28 cellular contexts compared by ENCODE assay signal in the genomic region with DNA sequence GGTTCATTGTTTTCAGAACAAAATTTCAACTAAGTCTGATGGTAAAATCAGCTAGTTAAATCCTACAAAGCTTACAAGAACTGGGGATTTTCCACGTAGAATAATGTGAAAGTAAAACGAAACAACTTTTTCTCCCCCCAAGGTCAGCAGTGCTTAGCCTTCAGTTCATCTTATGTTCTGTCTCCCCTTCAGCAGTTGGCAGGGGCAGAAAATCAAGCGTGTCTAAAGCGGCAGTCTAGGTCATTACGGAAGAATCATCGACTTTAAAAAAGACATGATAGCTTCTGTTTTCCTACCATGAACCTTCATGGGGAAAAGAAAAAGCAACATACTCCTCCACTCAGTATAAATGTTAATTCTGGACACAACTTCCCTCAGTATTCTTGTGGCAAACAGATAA. TPM values are rescaled to one million over a fixed set of nuclear protein-coding genes. Genes with fewer than 3 reads are reported as not detected.
A peak's percentile ranks its signal among the peaks of the same experiment; 100 is the strongest.
DNase-seq lines count a peak whose midpoint lies in the region; TF ChIP-seq lines count a peak whose summit lies in the region.
"Had no signal": no experiment of that assay in that cellular context is flagged by ENCODE, and none has a peak within 500 bp of the region (broad histone marks: within the 10 kb centered on the region; RNA-seq: fewer than 3 reads in every experiment).

No MANE protein-coding gene starts in this region.

- peak overlapping the region; percentile 26; the same call in 1 of the 2 replicates for H3K4me3 ChIP-seq in GM12865 (ENCODE audit: low read depth, low read length)
- peak overlapping the region in 4 of 59 donors; percentile 6 to 37 (median 18) for H3K4me3 ChIP-seq in dorsolateral prefrontal cortex
- H3K4me3 ChIP-seq in BE2C (ENCODE audit: low read depth, low read length), result no peak overlapping the region
- no peak overlapping the region for H3K4me3 ChIP-seq in hepatocyte
- H3K4me3 ChIP-seq: breast epithelium, heart right ventricle, thoracic aorta, uterus had no signal

- peak overlapping the region; percentile 46 to 86 (median 82) for H3K27ac Mint-ChIP-seq in IgD-negative memory B cell
- H3K27ac Mint-ChIP-seq: activated T-cell treated with anti-CD3 and anti-CD28 coated beads, Interleukin-2, amount 50 U/mL, for 72 hours; progenitor cell of endocrine pancreas; stimulated activated effector memory CD8-positive, alpha-beta T cell treated with anti-CD3 and anti-CD28 coated beads, Interleukin-12 subunit alpha, Interleukin-12 subunit beta, amount 100 ng/mL, for 72 hours had no signal

- intact Hi-C loops in dorsolateral prefrontal cortex (cut with DNase I), result no loop called here

- H3K4me3 Mint-ChIP-seq in IgD-negative memory B cell, result peak overlapping the region in 2 of 4 donors; percentile 44 to 60
- H3K4me3 Mint-ChIP-seq: activated T-cell treated with anti-CD3 and anti-CD28 coated beads, Interleukin-2, amount 50 U/mL, for 72 hours; CD4-positive, alpha-beta memory T cell; effector memory CD8-positive, alpha-beta T cell; stimulated activated effector memory CD8-positive, alpha-beta T cell treated with anti-CD3 and anti-CD28 coated beads, Interleukin-12 subunit alpha, Interleukin-12 subunit beta, amount 100 ng/mL, for 72 hours had no signal

- H4K20me1 ChIP-seq in hepatocyte (ENCODE audit: insufficient read depth, poor library complexity, severe bottlenecking), result peaks cover 9% of the 10 kb centered on the region

- H3K4me2 ChIP-seq in hepatocyte, result no peak overlapping the region

- peak; percentile 69 for DNase-seq in GM12865 (ENCODE audit: low read depth)
- DNase-seq in dorsolateral prefrontal cortex, result no peak
- peak; percentile 16 for DNase-seq in superior temporal gyrus (ENCODE audit: extremely low spot score)
- no peak for DNase-seq in BE2C
- DNase-seq in SW480 (ENCODE audit: low spot score), result no peak
- DNase-seq in hepatocyte (ENCODE audit: low spot score), result no peak
- DNase-seq: activated CD4-positive, alpha-beta T cell treated with anti-CD3 and anti-CD28 coated beads, Interleukin-2, amount 50 U/mL, for 4 hours; activated CD4-positive, CD25-positive, alpha-beta regulatory T cell; activated naive CD4-positive, alpha-beta T cell treated with Interleukin-2 at 50 U/mL for 16 hours; activated T-cell treated with anti-CD3 and anti-CD28 coated beads, Interleukin-2, amount 50 U/mL, for 72 hours; CD4-positive, alpha-beta memory T cell; DMS153; effector memory CD8-positive, alpha-beta T cell; foreskin fibroblast; heart right ventricle; left colon; NCI-H1048; NCI-H1694; NCI-H510A; PC-3; stimulated activated CD4-positive, alpha-beta T cell treated with anti-CD3 and anti-CD28 coated beads, Interleukin-4, amount 100 ng/mL, for 24 hours; T1000; uterus had no signal

- no peak overlapping the region for H2AFZ ChIP-seq in hepatocyte

- H3K9me2 ChIP-seq in hepatocyte (replicated peaks; ENCODE audit: insufficient read depth), result no peaks in the 10 kb centered on the region

- peaks cover 22 to 42% (median 38%) of the 10 kb centered on the region in 3 donors for H3K4me1 Mint-ChIP-seq in IgD-negative memory B cell

- no peak for TF ChIP-seq CTCF in GM12865 (IDR thresholded peaks at IDR 0.05; ENCODE audit: insufficient read depth, low read depth, low read length, missing control alignments)
- TF ChIP-seq CTCF in dorsolateral prefrontal cortex (IDR thresholded peaks at IDR 0.05 in 54 of 56, conservative IDR thresholded peaks at IDR 0.05 in 2 of 56; ENCODE audit: low read depth in 1 of 56, partially characterized antibody in 56 of 56), result no peak
- TF ChIP-seq CTCF in BE2C (IDR thresholded peaks at IDR 0.05; ENCODE audit: low read depth, low read length), result no peak
- TF ChIP-seq CTCF in hepatocyte (IDR thresholded peaks at IDR 0.05; ENCODE audit: poor library complexity), result no peak

- peak overlapping the region in 40 of 59 donors; percentile 1 to 84 (median 48) for H3K27ac ChIP-seq in dorsolateral prefrontal cortex
- no peak overlapping the region for H3K27ac ChIP-seq in hepatocyte
- H3K27ac ChIP-seq: breast epithelium, thoracic aorta, uterus had no signal

- peaks cover 22% of the 10 kb centered on the region for H3K79me2 ChIP-seq in hepatocyte

- H3K27me3 ChIP-seq in dorsolateral prefrontal cortex, result no peaks in the 10 kb centered on the region
- no peaks in the 10 kb centered on the region for H3K27me3 ChIP-seq in BE2C
- H3K27me3 ChIP-seq in hepatocyte, result no peaks in the 10 kb centered on the region
- H3K27me3 ChIP-seq: breast epithelium, heart right ventricle, uterus had no signal

- no peaks in the 10 kb centered on the region for H3K27me3 Mint-ChIP-seq in IgD-negative memory B cell
- H3K27me3 Mint-ChIP-seq: CD4-positive, alpha-beta memory T cell; effector memory CD8-positive, alpha-beta T cell had no signal

- peaks cover 4% of the 10 kb centered on the region for H3K36me3 Mint-ChIP-seq in IgD-negative memory B cell

- H3K4me1 ChIP-seq in BE2C (no peaks in the 10 kb centered on the region; the same call in 1 of the 2 replicates), hepatocyte (ENCODE audit: insufficient read depth) (no peaks in the 10 kb centered on the region)
- H3K4me1 ChIP-seq: breast epithelium, uterus had no signal

- WGBS in hepatocyte (ENCODE audit: low lambda C conversion rate, missing lambda C conversion rate), result 96% methylated on average over 6 of the region's 6 CpGs

- H3K36me3 ChIP-seq in BE2C (no peaks in the 10 kb centered on the region), hepatocyte (replicated peaks; ENCODE audit: insufficient read depth, low read depth) (no peaks in the 10 kb centered on the region)
- H3K36me3 ChIP-seq: breast epithelium, thoracic aorta, uterus had no signal

- H3K9me3 ChIP-seq in BE2C, result no peaks in the 10 kb centered on the region
- H3K9me3 ChIP-seq in hepatocyte (ENCODE audit: low read depth), result no peaks in the 10 kb centered on the region
- H3K9me3 ChIP-seq: breast epithelium, heart right ventricle, thoracic aorta, uterus had no signal

- no peaks in the 10 kb centered on the region for H3K9me3 Mint-ChIP-seq in IgD-negative memory B cell
- H3K9me3 Mint-ChIP-seq: activated T-cell treated with anti-CD3 and anti-CD28 coated beads, Interleukin-2, amount 50 U/mL, for 72 hours; effector memory CD8-positive, alpha-beta T cell; stimulated activated effector memory CD8-positive, alpha-beta T cell treated with anti-CD3 and anti-CD28 coated beads, Interleukin-12 subunit alpha, Interleukin-12 subunit beta, amount 100 ng/mL, for 72 hours had no signal

RNA-seq across cellular contexts. Expression of gene GNA13, which starts 50.7 kb away (rescaled TPM):
- polyA plus RNA-seq in IgD-negative memory B cell, result 37.3 TPM
- total RNA-seq in dorsolateral prefrontal cortex, result 10 to 100 TPM; 27.3 to 72.4 (median 40.6) TPM
- 53.2 TPM for polyA plus RNA-seq in BE2C (2012; ENCODE audit: insufficient read depth, insufficient read length, low read depth)
- total RNA-seq in hepatocyte, result 67.6 and 69.5 TPM in 2 replicates
- polyA plus RNA-seq in hepatocyte, result 13.1 and 17.8 TPM in 2 replicates

Comparison
In these comparisons a context has a peak if more than half of its experiments do, and no peak if none do; other contexts are left out.
1. DNase-seq: peak in GM12865 (single experiment) and superior temporal gyrus (single experiment); none in dorsolateral prefrontal cortex (0 of 10), BE2C (single experiment), SW480 (single experiment) and hepatocyte (single experiment).